Comparison of ENCODE assay signal across 26 cellular contexts in the genomic region with DNA sequence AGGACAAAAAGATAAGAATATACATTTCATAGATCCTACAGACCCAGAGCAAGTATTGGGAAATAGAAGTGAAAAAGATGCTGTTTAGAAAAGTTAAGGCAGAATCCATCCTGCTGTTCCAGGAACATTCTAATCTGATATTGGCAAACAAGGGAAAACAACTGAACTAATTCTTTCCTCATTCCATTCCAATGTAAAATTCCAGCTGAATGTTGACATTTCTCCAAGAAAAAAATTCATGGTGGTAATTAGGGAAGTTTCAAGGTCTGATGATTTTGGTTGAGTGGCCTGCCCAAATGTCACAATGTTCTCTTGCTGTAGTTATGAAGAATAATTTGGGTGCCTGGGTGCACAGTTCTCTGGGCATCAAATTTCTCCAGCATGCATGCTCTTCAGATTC. TPM values are rescaled to one million over a fixed set of nuclear protein-coding genes. Genes with fewer than 3 reads are reported as not detected.
"Had no signal": no experiment of that assay in that cellular context is flagged by ENCODE, and none has a peak within 500 bp of the region (broad histone marks: within the 10 kb centered on the region; RNA-seq: fewer than 3 reads in every experiment).

No MANE protein-coding gene starts in this region.

- H3K27me3 ChIP-seq: ascending aorta, cardiac muscle cell, SJCRH30 had no signal

- H3K4me3 ChIP-seq: ascending aorta, cardiac muscle cell, SJCRH30 had no signal

- H3K9me3 ChIP-seq: ascending aorta, SJCRH30 had no signal

- H3K27ac ChIP-seq: ascending aorta, cardiac muscle cell, SJCRH30 had no signal

- ATAC-seq: activated CD4-positive, CD25-positive, alpha-beta regulatory T cell treated with anti-CD3 and anti-CD28 coated beads, Interleukin-2, amount 50 U/mL, for 24 hours; activated CD8-positive, alpha-beta T cell treated with anti-CD3 and anti-CD28 coated beads for 36 hours; activated T-cell treated with anti-CD3 and anti-CD28 coated beads, Interleukin-2, amount 50 U/mL, for 72 hours; SK-N-SH treated with all-trans-retinoic acid at 6 μM for 48 hours had no signal

- H3K4me1 ChIP-seq: ascending aorta, SJCRH30 had no signal

- H3K36me3 ChIP-seq: ascending aorta, cardiac muscle cell, SJCRH30 had no signal

- DNase-seq: activated CD4-positive, alpha-beta T cell treated with anti-CD3 and anti-CD28 coated beads for 4 hours; activated CD8-positive, alpha-beta memory T cell treated with anti-CD3 and anti-CD28 coated beads, Interleukin-2, amount 50 U/mL, for 4 hours; activated CD8-positive, alpha-beta T cell treated with anti-CD3 and anti-CD28 coated beads for 36 hours; activated naive CD4-positive, alpha-beta T cell treated with anti-CD3 and anti-CD28 coated beads, Interleukin-2, amount 50 U/mL, for 16 hours; activated T-cell treated with anti-CD3 and anti-CD28 coated beads, Interleukin-2, amount 50 U/mL, for 72 hours; amniotic stem cell; KG1; NCI-H1048; NCI-H146; NCI-H187 treated with DMSO at 0.1 percent for 48 hours; NCI-H2081 treated with DMSO at 0.1 percent for 48 hours; NCI-H226; NCI-H526; NCI-H774; SJCRH30; SW 1271 had no signal

RNA-seq across cellular contexts. Expression of gene PIP, which starts 15.2 kb away (rescaled TPM):
- total RNA-seq: activated CD8-positive, alpha-beta T cell treated with anti-CD3 and anti-CD28 coated beads for 36 hours; activated T-cell treated with anti-CD3 and anti-CD28 coated beads, Interleukin-2, amount 50 U/mL, for 72 hours; ascending aorta; cardiac muscle cell; M059J; NCI-H460; OCI-LY7; RPMI7951; SJCRH30 had no signal
- polyA plus RNA-seq: cardiac muscle cell, IgD-negative memory B cell had no signal

RNA-seq across cellular contexts. Expression of gene TAS2R39, which starts 36.1 kb away (rescaled TPM):
- total RNA-seq: activated CD8-positive, alpha-beta T cell treated with anti-CD3 and anti-CD28 coated beads for 36 hours; activated T-cell treated with anti-CD3 and anti-CD28 coated beads, Interleukin-2, amount 50 U/mL, for 72 hours; ascending aorta; cardiac muscle cell; LHCN-M2; M059J; NCI-H460; OCI-LY7; RPMI7951; SJCRH30 had no signal
- polyA plus RNA-seq: cardiac muscle cell, IgD-negative memory B cell had no signal
